In the genomic region with DNA sequence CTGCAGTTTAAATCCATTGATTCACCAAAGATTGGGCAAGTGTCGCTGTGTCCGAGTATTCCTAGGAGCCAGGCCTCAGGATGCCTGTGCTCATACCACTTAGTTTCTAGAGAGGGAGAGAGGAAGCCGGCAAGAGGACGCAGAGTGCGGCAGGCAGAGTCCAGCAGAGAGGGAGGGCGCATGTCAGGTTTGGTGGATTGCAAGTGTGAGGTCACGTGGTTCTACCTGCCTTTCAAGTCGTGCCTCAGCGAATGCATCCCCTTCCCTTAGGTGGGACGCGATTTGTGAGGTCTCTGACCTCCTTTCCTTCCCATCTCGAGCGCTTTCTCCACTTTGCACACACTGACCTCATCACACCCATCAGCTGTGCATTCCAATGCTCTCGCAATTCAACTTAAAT, we compare ENCODE assay signal across 23 cellular contexts.
"Had no signal": no experiment of that assay in that cellular context is flagged by ENCODE, and none has a peak within 500 bp of the region (broad histone marks: within the 10 kb centered on the region; RNA-seq: fewer than 3 reads in every experiment).

No MANE protein-coding gene starts in this region.

- DNase-seq: cortex of kidney; dorsolateral prefrontal cortex; effector memory CD4-positive, alpha-beta T cell; esophagus squamous epithelium; foreskin fibroblast; glutamatergic neuron; immature natural killer cell; left cardiac atrium; left ventricle myocardium superior; mesenchymal stem cell; midbrain; sigmoid colon; stimulated activated CD4-positive, alpha-beta T cell treated with anti-CD3 and anti-CD28 coated beads, Interleukin-2, amount 100 ng/mL, for 24 hours; stimulated activated CD4-positive, alpha-beta T cell treated with anti-CD3 and anti-CD28 coated beads, Interleukin-4, amount 100 ng/mL, for 4 hours; stimulated activated naive B cell treated with anti-CD40 and anti-IgM and Interleukin-4, amounts not matched to agents 10 μg/mL and 1 μg/mL and 100 μg/mL, for 72 hours; stimulated activated naive CD8-positive, alpha-beta T cell treated with anti-CD3 and anti-CD28 coated beads, Interleukin-15, amount 100 ng/mL, for 72 hours; testis; transverse colon had no signal

- H3K27me3 ChIP-seq: sigmoid colon, testis, transverse colon had no signal

- H3K27ac ChIP-seq: dorsolateral prefrontal cortex, esophagus squamous epithelium, gastroesophageal sphincter, sigmoid colon, skin epidermis, testis, transverse colon had no signal

- H3K36me3 ChIP-seq: esophagus squamous epithelium, gastroesophageal sphincter, sigmoid colon, transverse colon had no signal

- ATAC-seq: gastroesophageal sphincter; left cardiac atrium; left ventricle myocardium superior; natural killer cell treated with Interleukin-12 subunit alpha and Interleukin-12 subunit beta and Interleukin-15 and Interleukin-18, amount 100 ng/mL, for 72 hours; stimulated activated naive B cell treated with anti-CD40 and anti-IgM and Interleukin-4, amounts not matched to agents 10 μg/mL and 1 μg/mL and 100 μg/mL, for 72 hours; stimulated activated naive CD8-positive, alpha-beta T cell treated with anti-CD3 and anti-CD28 coated beads, Interleukin-15, amount 100 ng/mL, for 72 hours had no signal

- H3K4me3 ChIP-seq: dorsolateral prefrontal cortex, esophagus squamous epithelium, gastroesophageal sphincter, lung, sigmoid colon, skin epidermis, testis, transverse colon had no signal

- H3K9me3 ChIP-seq: esophagus squamous epithelium, gastroesophageal sphincter, sigmoid colon, testis, transverse colon had no signal

- FAIRE-seq: keratinocyte had no signal

- H3K4me1 ChIP-seq: esophagus squamous epithelium, gastroesophageal sphincter, sigmoid colon, testis, transverse colon had no signal
